In genomic region chr5:94159144-94159543, GRCh38 we compare ENCODE assay signal across 1 cellular context.
TF ChIP-seq lines count a peak whose summit lies in the region.

No MANE protein-coding gene starts in this region.

TF ChIP-seq in SK-N-SH, 30 proteins besides CTCF, POLR2A, EP300 and RAD21 (continued from another document):
- TF ChIP-seq ZBTB33 (IDR thresholded peaks at IDR 0.05; ENCODE audit: borderline replicate concordance, low read depth) (no peak), USF1 (IDR thresholded peaks at IDR 0.05; ENCODE audit: borderline replicate concordance, low read depth) (no peak), PBX3 (IDR thresholded peaks at IDR 0.05) (no peak), SIN3A (IDR thresholded peaks at IDR 0.05; ENCODE audit: borderline replicate concordance, low read depth, low read length) (no peak), POLR2AphosphoS5 (IDR thresholded peaks at IDR 0.05; ENCODE audit: low read depth, low read length) (no peak), MEF2A (IDR thresholded peaks at IDR 0.05; ENCODE audit: borderline replicate concordance, low read depth) (no peak), TEAD4 (IDR thresholded peaks at IDR 0.05; ENCODE audit: borderline replicate concordance, insufficient read depth) (no peak), GABPA (IDR thresholded peaks at IDR 0.05; ENCODE audit: low read depth) (no peak), MAX (IDR thresholded peaks at IDR 0.05; ENCODE audit: low read depth) (no peak)
- TF ChIP-seq, protein P1, sequence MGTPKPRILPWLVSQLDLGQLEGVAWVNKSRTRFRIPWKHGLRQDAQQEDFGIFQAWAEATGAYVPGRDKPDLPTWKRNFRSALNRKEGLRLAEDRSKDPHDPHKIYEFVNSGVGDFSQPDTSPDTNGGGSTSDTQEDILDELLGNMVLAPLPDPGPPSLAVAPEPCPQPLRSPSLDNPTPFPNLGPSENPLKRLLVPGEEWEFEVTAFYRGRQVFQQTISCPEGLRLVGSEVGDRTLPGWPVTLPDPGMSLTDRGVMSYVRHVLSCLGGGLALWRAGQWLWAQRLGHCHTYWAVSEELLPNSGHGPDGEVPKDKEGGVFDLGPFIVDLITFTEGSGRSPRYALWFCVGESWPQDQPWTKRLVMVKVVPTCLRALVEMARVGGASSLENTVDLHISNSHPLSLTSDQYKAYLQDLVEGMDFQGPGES (IDR thresholded peaks at IDR 0.05; ENCODE audit: low read depth, low read length): no peak
- TF ChIP-seq, protein P2, sequence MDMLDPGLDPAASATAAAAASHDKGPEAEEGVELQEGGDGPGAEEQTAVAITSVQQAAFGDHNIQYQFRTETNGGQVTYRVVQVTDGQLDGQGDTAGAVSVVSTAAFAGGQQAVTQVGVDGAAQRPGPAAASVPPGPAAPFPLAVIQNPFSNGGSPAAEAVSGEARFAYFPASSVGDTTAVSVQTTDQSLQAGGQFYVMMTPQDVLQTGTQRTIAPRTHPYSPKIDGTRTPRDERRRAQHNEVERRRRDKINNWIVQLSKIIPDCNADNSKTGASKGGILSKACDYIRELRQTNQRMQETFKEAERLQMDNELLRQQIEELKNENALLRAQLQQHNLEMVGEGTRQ (IDR thresholded peaks at IDR 0.05; ENCODE audit: borderline replicate concordance, low read depth, low read length): no peak
